Comparison of ENCODE assay signal across 14 cellular contexts in the genomic region with DNA sequence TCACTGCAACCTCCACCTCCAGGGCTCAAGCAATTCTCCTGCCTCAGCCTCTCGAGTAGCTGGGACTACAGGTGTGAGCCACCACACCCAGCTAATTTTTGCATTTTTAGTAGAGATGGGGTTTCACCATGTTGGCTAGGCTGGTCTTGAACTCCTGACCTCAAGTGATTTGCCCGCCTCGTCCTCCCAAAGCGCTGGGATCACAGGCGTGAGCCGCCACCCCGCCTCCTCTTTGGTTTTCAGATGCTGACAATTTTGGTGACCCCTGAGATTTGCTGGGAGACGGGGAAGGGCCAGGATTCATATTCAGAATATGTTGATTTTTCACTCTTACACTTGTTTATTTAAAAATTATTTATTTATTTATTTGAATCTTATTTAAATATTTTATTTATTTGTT. TPM values are rescaled to one million over a fixed set of nuclear protein-coding genes. Genes with fewer than 3 reads are reported as not detected.
"Had no signal": no experiment of that assay in that cellular context is flagged by ENCODE, and none has a peak within 500 bp of the region (broad histone marks: within the 10 kb centered on the region; RNA-seq: fewer than 3 reads in every experiment).

No MANE protein-coding gene starts in this region.

RNA-seq across cellular contexts. Expression of a gene that starts 28.2 kb away (rescaled TPM):
- total RNA-seq: activated naive CD4-positive, alpha-beta T cell treated with anti-CD3 and anti-CD28 coated beads for 36 hours; activated naive CD4-positive, alpha-beta T cell treated with anti-CD3 and anti-CD28 coated beads, Interleukin-2, amount 50 U/mL, for 72 hours; activated naive CD8-positive, alpha-beta T cell treated with anti-CD3 and anti-CD28 coated beads for 36 hours; activated naive CD8-positive, alpha-beta T cell treated with anti-CD3 and anti-CD28 coated beads, Interleukin-2, amount 10 ng/mL, durations not matched to agents 7 days and 5 days; activated T-cell treated with anti-CD3 and anti-CD28 coated beads, Interleukin-2, amount 50 U/mL, for 4 hours; activated T-cell treated with anti-CD3 and anti-CD28 coated beads, Interleukin-2, amount 50 U/mL, for 72 hours; activated T-helper 1 cell treated with anti-CD3 and anti-CD28 coated beads, Interleukin-12 subunit alpha, Interleukin-12 subunit beta, Interleukin-2, Interleukin-4 antibody, amounts not matched to agents 30 ng/mL and 10 ng/mL and 1 ng/mL, durations not matched to agents 14 hours and 24 hours and 36 hours; activated T-helper 17 cell treated with anti-CD3 and anti-CD28 coated beads, Interleukin-2, amount 50 U/mL, for 72 hours; activated T-helper 2 cell treated with anti-CD3 and anti-CD28 coated beads, Interferon-gamma antibody, Interleukin-2, Interleukin-4, amounts not matched to agents 10 μg/mL and 5 μg/mL and 100 μg/mL, durations not matched to agents 14 hours and 24 hours and 36 hours; ascending aorta; body of pancreas; bronchial epithelial cell had no signal

RNA-seq across cellular contexts. Expression of a gene that starts 43.8 kb away (rescaled TPM):
- total RNA-seq: ascending aorta, body of pancreas, cardiac septum, cerebellum had no signal
